In genomic region chr2:21270658-21271057, GRCh38 we compare ENCODE assay signal across 18 cellular contexts.
DNase-seq lines count a peak whose midpoint lies in the region; TF ChIP-seq lines count a peak whose summit lies in the region.
"Had no signal": no experiment of that assay in that cellular context is flagged by ENCODE, and none has a peak within 500 bp of the region (broad histone marks: within the 10 kb centered on the region; RNA-seq: fewer than 3 reads in every experiment).

No MANE protein-coding gene starts in this region.

- no peaks in the 10 kb centered on the region for H3K79me2 ChIP-seq in neural cell (replicated peaks; ENCODE audit: insufficient read depth, low read length)

- TF ChIP-seq RAD21 in neural cell (conservative IDR thresholded peaks at IDR 0.05), result no peak

- H3K27ac ChIP-seq in cingulate gyrus (ENCODE audit: low read depth, low read length), result peak overlapping the region; percentile 30
- peak overlapping the region; percentile 83 for H3K27ac ChIP-seq in left ventricle myocardium inferior (replicated peaks)
- H3K27ac ChIP-seq in neural cell (ENCODE audit: low read length), result peak overlapping the region; percentile 90
- peak overlapping the region in 2 of 4 donors; percentile 5 to 21 for H3K27ac ChIP-seq in tibial nerve
- H3K27ac ChIP-seq: pancreas had no signal

- H3K4me2 ChIP-seq in neural cell (ENCODE audit: low read length), result no peak overlapping the region

- H3K4me3 ChIP-seq in left ventricle myocardium inferior, result no peak overlapping the region
- peak overlapping the region; percentile 24 for H3K4me3 ChIP-seq in neural cell (ENCODE audit: low read length)
- no peak overlapping the region for H3K4me3 ChIP-seq in tibial nerve
- H3K4me3 ChIP-seq in foreskin fibroblast (ENCODE audit: low read depth in 1 of 2, low read length in 2 of 2), result no peak overlapping the region
- H3K4me3 ChIP-seq: pancreas had no signal

- H3K27me3 ChIP-seq in left ventricle myocardium inferior (ENCODE audit: low read depth), result no peaks in the 10 kb centered on the region
- H3K27me3 ChIP-seq in neural cell (ENCODE audit: insufficient read depth, low read depth, low read length), result no peaks in the 10 kb centered on the region
- H3K27me3 ChIP-seq in tibial nerve, result no peaks in the 10 kb centered on the region
- H3K27me3 ChIP-seq: pancreas had no signal

- WGBS in tibial nerve, 2 donors, result 27 to 32% methylated on average over 5 of the region's 5 CpGs

- no peak overlapping the region for H2AFZ ChIP-seq in neural cell (ENCODE audit: low read depth, low read length)

- H3K36me3 ChIP-seq in left ventricle myocardium inferior, result no peaks in the 10 kb centered on the region
- no peaks in the 10 kb centered on the region for H3K36me3 ChIP-seq in neural cell (ENCODE audit: insufficient read depth, low read length)
- no peaks in the 10 kb centered on the region for H3K36me3 ChIP-seq in tibial nerve
- H3K36me3 ChIP-seq: pancreas had no signal

- peaks cover 13% of the 10 kb centered on the region for H3F3A ChIP-seq in neural cell (ENCODE audit: insufficient read depth, low read length, poor library complexity, severe bottlenecking)

- no peak for TF ChIP-seq EP300 in neural cell (conservative IDR thresholded peaks at IDR 0.05; ENCODE audit: poor library complexity, severe bottlenecking)
- peak in 1 of 2 donors; percentile 14 for TF ChIP-seq EP300 in tibial nerve (IDR thresholded peaks at IDR 0.05)

- peaks cover 38% of the 10 kb centered on the region for H3K4me1 ChIP-seq in left ventricle myocardium inferior
- peaks cover 0 to 43% (median 12%) of the 10 kb centered on the region in 4 donors for H3K4me1 ChIP-seq in tibial nerve
- H3K4me1 ChIP-seq: pancreas had no signal

- intact Hi-C loops in left ventricle myocardium inferior (cut with micrococcal nuclease), result no loop called here

- DNase-seq in left ventricle myocardium inferior (peak; percentile 83), tibial nerve (ENCODE audit: low spot score in 2 of 2) (peak; percentile 50 to 58), epidermal melanocyte (ENCODE audit: insufficient read length, low spot score) (no peak), foreskin fibroblast (no peak), NCI-H187 treated with DMSO at 0.1 percent for 48 hours (lab: John Stamatoyannopoulos, UW) (no peak)
- no peak for DNase-seq in activated CD8-positive, alpha-beta memory T cell treated with anti-CD3 and anti-CD28 coated beads for 24 hours
- DNase-seq: activated B cell treated with CpG ODN at 0.5 μM for 24 hours; AML-193; GF-D8; islet precursor cell; NCI-H146; NCI-H446; pancreas; SHP77; stimulated activated CD4-positive, alpha-beta T cell treated with anti-CD3 and anti-CD28 coated beads, Interleukin-15, amount 100 ng/mL, for 24 hours; T-helper 17 cell had no signal

- H3K9me2 ChIP-seq in neural cell (ENCODE audit: insufficient read depth, low read length), result no peaks in the 10 kb centered on the region

- no peak for TF ChIP-seq CTCF in left ventricle myocardium inferior (IDR thresholded peaks at IDR 0.05; ENCODE audit: borderline replicate concordance)
- TF ChIP-seq CTCF in neural cell (IDR thresholded peaks at IDR 0.05; ENCODE audit: poor library complexity, severe bottlenecking), result no peak
- TF ChIP-seq CTCF in tibial nerve (IDR thresholded peaks at IDR 0.05), result no peak
- TF ChIP-seq CTCF in foreskin fibroblast (IDR thresholded peaks at IDR 0.05; ENCODE audit: low read depth, low read length), result no peak

- no peaks in the 10 kb centered on the region for H3K9me3 ChIP-seq in left ventricle myocardium inferior (replicated peaks)
- no peaks in the 10 kb centered on the region for H3K9me3 ChIP-seq in neural cell (ENCODE audit: low read length)
- no peaks in the 10 kb centered on the region for H3K9me3 ChIP-seq in tibial nerve
- H3K9me3 ChIP-seq: pancreas had no signal

- TF ChIP-seq POLR2A in tibial nerve (IDR thresholded peaks at IDR 0.05), result no peak

- peak overlapping the region; percentile 55 for H3K9ac ChIP-seq in neural cell (ENCODE audit: low read length)

- H4K20me1 ChIP-seq in neural cell (ENCODE audit: insufficient read depth), result no peaks in the 10 kb centered on the region

TF ChIP-seq in neural cell, 6 proteins besides CTCF, POLR2A, EP300 and RAD21:
- TF ChIP-seq SMC3 (conservative IDR thresholded peaks at IDR 0.05; ENCODE audit: poor library complexity) (no peak), TAF1 (IDR thresholded peaks at IDR 0.05; ENCODE audit: low read depth) (no peak)
TF ChIP-seq in neural cell: peak in this region for 0.

Comparison
In these comparisons a context has a peak if more than half of its experiments do, and no peak if none do; other contexts are left out.
1. DNase-seq: peak in left ventricle myocardium inferior (single experiment) and tibial nerve (2 of 2); none in epidermal melanocyte (single experiment), foreskin fibroblast (0 of 2), activated CD8-positive, alpha-beta memory T cell treated with anti-CD3 and anti-CD28 coated beads for 24 hours (single experiment) and NCI-H187 treated with DMSO at 0.1 percent for 48 hours (single experiment).